10 cellular contexts compared by ENCODE assay signal in genomic region chr3:150238995-150239612, GRCh38.
A peak's percentile ranks its signal among the peaks of the same experiment; 100 is the strongest.
DNase-seq lines count a peak whose midpoint lies in the region; ATAC-seq, FAIRE-seq and TF ChIP-seq lines count a peak whose summit lies in the region.
"Had no signal": no experiment of that assay in that cellular context is flagged by ENCODE, and none has a peak within 500 bp of the region (broad histone marks: within the 10 kb centered on the region; RNA-seq: fewer than 3 reads in every experiment).

No MANE protein-coding gene starts in this region.

- no peaks in the 10 kb centered on the region for H4K20me1 ChIP-seq in K562 (replicated peaks; ENCODE audit: control insufficient read depth, insufficient read depth, low read length)

- H3K56ac ChIP-seq in mesendoderm (ENCODE audit: low read length): no peak overlapping the region

- FAIRE-seq in K562 (lab: Jason Lieb, UNC): peak; percentile 76

- no peak overlapping the region for H4K8ac ChIP-seq in mesendoderm (ENCODE audit: low read depth, low read length)

- DNase-seq in ELF-1 (ENCODE audit: low read depth, low spot score) (peak; percentile 68), NCI-H1930 (lab: John Stamatoyannopoulos, UW) (peak; percentile 27 to 39), K562 (ENCODE audit: extremely low read depth in 1 of 4, low spot score in 3 of 4) (peak in 2 of 4 experiments; percentile 22 to 49), mesendoderm (peak; percentile 79), mesenteric fat pad (ENCODE audit: low spot score) (no peak), retina (no peak)
- DNase-seq: midbrain; stimulated activated naive CD8-positive, alpha-beta T cell treated with anti-CD3 and anti-CD28 coated beads, Interleukin-15, Interleukin-2, amounts not matched to agents 100 U/mL and 50 U/mL, for 24 hours had no signal

- no peak overlapping the region for H2AK5ac ChIP-seq in mesendoderm (ENCODE audit: low read length)

- H3K4me3 ChIP-seq in K562 (no peak overlapping the region), mesendoderm (ENCODE audit: low read length) (no peak overlapping the region)

- H3K23ac ChIP-seq in mesendoderm (ENCODE audit: low read length): no peak overlapping the region

- no TSS peak for BruUV-seq in K562 (replicated peaks; lab: Mats Ljungman, UMichigan)

- POLR2A ChIA-PET in K562 (lab: Yijun Ruan, JAX): interaction anchor here (0.9 to 1.2 kb wide), 3 partner anchors 11 to 188 kb away, joined by 3 to 6 read pairs (median 4); no protein-coding TSS in a partner anchor

- H3K36me3 ChIP-seq in K562 (ENCODE audit: control insufficient read depth, insufficient read depth, low read length) (no peaks in the 10 kb centered on the region), mesendoderm (ENCODE audit: control insufficient read depth, insufficient read depth, low read length) (no peaks in the 10 kb centered on the region)

- TF ChIP-seq CTCF in K562 (IDR thresholded peaks at IDR 0.05 in 2 of 3, conservative IDR thresholded peaks at IDR 0.05 in 1 of 3; ENCODE audit: insufficient read depth in 2 of 3, low read depth in 1 of 3, low read length in 3 of 3): peak; percentile 28 to 67 (median 62); a peak in 3 of 6 replicates

- peak overlapping the region; percentile 56; the same call in 1 of the 2 replicates for H2AFZ ChIP-seq in K562 (ENCODE audit: low read depth, low read length)

- intact Hi-C loops in K562 (cut with micrococcal nuclease): loop anchor here (1.0 to 5.0 kb wide), 3 partner anchors 48 to 256 kb away; no protein-coding TSS in a partner anchor

- H3K27ac ChIP-seq in K562 (ENCODE audit: extremely low read depth, low read depth, low read length): no peak overlapping the region
- no peak overlapping the region for H3K27ac ChIP-seq in mesendoderm (ENCODE audit: low read depth, low read length)

- TF ChIP-seq EP300 in K562 (IDR thresholded peaks at IDR 0.05; ENCODE audit: low read length): no peak

- ATAC-seq in K562 (peak; percentile 75), GM21825 (IDR thresholded peaks at IDR 0.05; ENCODE audit: unreplicated experiment) (no peak), GM18867 (IDR thresholded peaks at IDR 0.05; ENCODE audit: unreplicated experiment) (no peak)
- ATAC-seq: stimulated activated naive CD8-positive, alpha-beta T cell treated with anti-CD3 and anti-CD28 coated beads, Interleukin-15, Interleukin-2, amounts not matched to agents 100 U/mL and 50 U/mL, for 24 hours had no signal

- H3K4me2 ChIP-seq in K562 (ENCODE audit: insufficient read depth, low read length) (no peak overlapping the region), mesendoderm (ENCODE audit: low read length) (no peak overlapping the region)

- H3K4me1 ChIP-seq in K562 (replicated peaks in 1 of 2; ENCODE audit: control insufficient read depth in 2 of 2, insufficient read depth in 2 of 2, low read length in 2 of 2) (no peaks in the 10 kb centered on the region), mesendoderm (ENCODE audit: control insufficient read depth, low read depth, low read length) (no peaks in the 10 kb centered on the region)

- H3K27me3 ChIP-seq in K562 (ENCODE audit: control insufficient read depth in 2 of 2, insufficient read depth in 2 of 2, low read length in 2 of 2) (no peaks in the 10 kb centered on the region), mesendoderm (ENCODE audit: insufficient read depth, low read length, poor library complexity) (no peaks in the 10 kb centered on the region)

- no peaks in the 10 kb centered on the region for H3K9me1 ChIP-seq in K562 (ENCODE audit: control insufficient read depth, insufficient read depth, low read length)

- no peak overlapping the region for H2BK15ac ChIP-seq in mesendoderm (replicated peaks; ENCODE audit: low read depth)

- H3K4ac ChIP-seq in mesendoderm (ENCODE audit: low read depth, low read length): no peak overlapping the region

- no peaks in the 10 kb centered on the region for H3K9me3 ChIP-seq in K562 (replicated peaks; ENCODE audit: control insufficient read depth, insufficient read depth, low read depth, low read length)

- TF ChIP-seq POLR2A in K562 (conservative IDR thresholded peaks at IDR 0.05): no peak

- H4K5ac ChIP-seq in mesendoderm (ENCODE audit: low read length): no peak overlapping the region

- no peaks in the 10 kb centered on the region for H3K79me1 ChIP-seq in mesendoderm (ENCODE audit: low read length)

- in situ Hi-C loops in K562 (cut with MboI): no loop called here

- no peak overlapping the region for H3K18ac ChIP-seq in mesendoderm (ENCODE audit: low read length)

- 13% methylated on average over 5 of the region's 5 CpGs for WGBS in K562 (ENCODE audit: insufficient coverage, low coverage, missing lambda C conversion rate)
- WGBS in mesendoderm (ENCODE audit: extremely low coverage, insufficient coverage, low lambda C conversion rate): no CpG with 5 or more reads among the region's 5 CpGs

- no peak overlapping the region for H2BK5ac ChIP-seq in mesendoderm (ENCODE audit: low read length)

- no peak overlapping the region for H2BK120ac ChIP-seq in mesendoderm (ENCODE audit: low read depth, low read length)

- H3K79me2 ChIP-seq in K562 (ENCODE audit: control insufficient read depth, insufficient read depth, low read length) (no peaks in the 10 kb centered on the region), mesendoderm (ENCODE audit: control insufficient read depth, insufficient read depth, low read length) (no peaks in the 10 kb centered on the region)

- peak; percentile 61 to 81 for TF ChIP-seq RAD21 in K562 (CRISPR knock-in tag; conservative IDR thresholded peaks at IDR 0.05 in 1 of 2, IDR thresholded peaks at IDR 0.05 in 1 of 2)

- H3K9ac ChIP-seq in K562 (ENCODE audit: insufficient read depth in 1 of 2, low read depth in 2 of 2, low read length in 2 of 2) (no peak overlapping the region), mesendoderm (ENCODE audit: low read length) (no peak overlapping the region)

- CTCF ChIA-PET in K562 (lab: Yijun Ruan, JAX; ENCODE audit: low intra/inter-chr PET ratio): interaction anchor here (0.5 to 2.7 kb wide), 4 partner anchors 15 to 256 kb away, joined by 3 to 17 read pairs (median 4); no protein-coding TSS in a partner anchor

TF ChIP-seq in K562, 482 proteins besides CTCF, POLR2A, EP300 and RAD21:
- TF ChIP-seq ZEB2 (IDR thresholded peaks at IDR 0.05) (peak; percentile 57), FOXM1 (IDR thresholded peaks at IDR 0.05; ENCODE audit: low read depth) (no peak), FOXM1 (CRISPR knock-in tag; IDR thresholded peaks at IDR 0.05; ENCODE audit: low read depth) (no peak), ELF1 (tag; IDR thresholded peaks at IDR 0.05) (peak; percentile 50), SPI1 (IDR thresholded peaks at IDR 0.05; ENCODE audit: borderline replicate concordance, low read depth, low read length) (peak; percentile 85), MTA3 (IDR thresholded peaks at IDR 0.05; ENCODE audit: borderline replicate concordance) (no peak), DEAF1 (CRISPR knock-in tag; IDR thresholded peaks at IDR 0.05) (peak; percentile 60; the same call in 1 of the 2 replicates), SMC3 (conservative IDR thresholded peaks at IDR 0.05; ENCODE audit: insufficient read depth, low read depth, low read length) (peak; percentile 47; the same call in 1 of the 2 replicates), ARID2 (IDR thresholded peaks at IDR 0.05) (peak; percentile 64; the same call in 1 of the 2 replicates), RFX1 (IDR thresholded peaks at IDR 0.05) (peak; percentile 61), CC2D1A (IDR thresholded peaks at IDR 0.05) (0 out of 2 replicates have a peak, but pooled peaks have one; percentile 26), ETV1 (tag; conservative IDR thresholded peaks at IDR 0.05; ENCODE audit: low read depth) (peak; percentile 66)
TF ChIP-seq in K562: peak in this region for 9.

Comparison
In these comparisons a context has a peak if more than half of its experiments do, and no peak if none do; other contexts are left out.
1. DNase-seq: peak in ELF-1 (single experiment), NCI-H1930 (2 of 2) and mesendoderm (single experiment); none in mesenteric fat pad (single experiment) and retina (single experiment).